In genomic region chr7:129607471-129608120, GRCh38 we compare ENCODE assay signal across 8 cellular contexts. TPM values are rescaled to one million over a fixed set of nuclear protein-coding genes. Genes with fewer than 3 reads are reported as not detected.
DNase-seq lines count a peak whose midpoint lies in the region; ATAC-seq and TF ChIP-seq lines count a peak whose summit lies in the region.

No MANE protein-coding gene starts in this region.

- H3K9me3 ChIP-seq in left ventricle myocardium inferior (replicated peaks), result no peaks in the 10 kb centered on the region

- H3K9me3 Mint-ChIP-seq in activated T-helper 2 cell treated with anti-CD3 and anti-CD28 coated beads, Interferon-gamma antibody, Interleukin-2, Interleukin-4, amounts not matched to agents 10 μg/mL and 5 μg/mL and 100 μg/mL, durations not matched to agents 14 hours and 24 hours and 36 hours, result no peaks in the 10 kb centered on the region

- intact Hi-C loops in left ventricle myocardium inferior (cut with micrococcal nuclease) (no loop called here), Right ventricle myocardium inferior (cut with DNase I) (no loop called here)
- intact Hi-C loops in activated T-helper 2 cell treated with anti-CD3 and anti-CD28 coated beads, Interferon-gamma antibody, Interleukin-2, Interleukin-4, amounts not matched to agents 10 μg/mL and 5 μg/mL and 100 μg/mL, durations not matched to agents 14 hours and 24 hours and 36 hours (cut with micrococcal nuclease), result loop anchor here (2.0 kb wide), 1 partner anchor 105 kb away; the partner anchor contains the start of gene SMKR1

- no peak overlapping the region for H3K4me3 Mint-ChIP-seq in activated T-helper 2 cell treated with anti-CD3 and anti-CD28 coated beads, Interferon-gamma antibody, Interleukin-2, Interleukin-4, amounts not matched to agents 10 μg/mL and 5 μg/mL and 100 μg/mL, durations not matched to agents 14 hours and 24 hours and 36 hours (ENCODE audit: low read depth)

- H3K4me3 ChIP-seq in left ventricle myocardium inferior, result no peak overlapping the region

- peaks cover 27% of the 10 kb centered on the region for H3K4me1 ChIP-seq in left ventricle myocardium inferior

- peak; percentile 43 for TF ChIP-seq CTCF in left ventricle myocardium inferior (IDR thresholded peaks at IDR 0.05; ENCODE audit: borderline replicate concordance)

- ATAC-seq in Right ventricle myocardium inferior, result no peak
- ATAC-seq in GM19455 (IDR thresholded peaks at IDR 0.05; ENCODE audit: unreplicated experiment), result no peak
- ATAC-seq in HG02678 (IDR thresholded peaks at IDR 0.05; ENCODE audit: unreplicated experiment), result no peak

- no peaks in the 10 kb centered on the region for H3K27me3 Mint-ChIP-seq in activated T-helper 2 cell treated with anti-CD3 and anti-CD28 coated beads, Interferon-gamma antibody, Interleukin-2, Interleukin-4, amounts not matched to agents 10 μg/mL and 5 μg/mL and 100 μg/mL, durations not matched to agents 14 hours and 24 hours and 36 hours (ENCODE audit: low read depth)

- H3K36me3 Mint-ChIP-seq in activated T-helper 2 cell treated with anti-CD3 and anti-CD28 coated beads, Interferon-gamma antibody, Interleukin-2, Interleukin-4, amounts not matched to agents 10 μg/mL and 5 μg/mL and 100 μg/mL, durations not matched to agents 14 hours and 24 hours and 36 hours (ENCODE audit: low read depth), result peaks cover 44% of the 10 kb centered on the region

- no peak for DNase-seq in left ventricle myocardium inferior
- no peak for DNase-seq in Right ventricle myocardium inferior (ENCODE audit: missing footprints)
- DNase-seq in NCI-H226, result peak; percentile 25
- DNase-seq in activated T-helper 2 cell treated with anti-CD3 and anti-CD28 coated beads, Interferon-gamma antibody, Interleukin-2, Interleukin-4, amounts not matched to agents 10 μg/mL and 5 μg/mL and 100 μg/mL, durations not matched to agents 14 hours and 24 hours and 36 hours (ENCODE audit: low spot score), result peak; percentile 40
- DNase-seq in iris pigment epithelial cell (ENCODE audit: low read depth), result peak; percentile 41
- no peak for DNase-seq in NCI-H446 (lab: John Stamatoyannopoulos, UW)

- H3K27ac ChIP-seq in left ventricle myocardium inferior (replicated peaks), result no peak overlapping the region

- no peak overlapping the region for H3K27ac Mint-ChIP-seq in activated T-helper 2 cell treated with anti-CD3 and anti-CD28 coated beads, Interferon-gamma antibody, Interleukin-2, Interleukin-4, amounts not matched to agents 10 μg/mL and 5 μg/mL and 100 μg/mL, durations not matched to agents 14 hours and 24 hours and 36 hours

- H3K36me3 ChIP-seq in left ventricle myocardium inferior, result peaks cover 7% of the 10 kb centered on the region

- peaks cover 38% of the 10 kb centered on the region for H3K4me1 Mint-ChIP-seq in activated T-helper 2 cell treated with anti-CD3 and anti-CD28 coated beads, Interferon-gamma antibody, Interleukin-2, Interleukin-4, amounts not matched to agents 10 μg/mL and 5 μg/mL and 100 μg/mL, durations not matched to agents 14 hours and 24 hours and 36 hours (ENCODE audit: low read depth)

- no peaks in the 10 kb centered on the region for H3K27me3 ChIP-seq in left ventricle myocardium inferior (ENCODE audit: low read depth)

RNA-seq across cellular contexts. Expression of gene NRF1, which starts 3.9 kb away (rescaled TPM):
- total RNA-seq in left ventricle myocardium inferior (9.6 TPM), Right ventricle myocardium inferior (7.8 TPM)
- total RNA-seq in activated T-helper 2 cell treated with anti-CD3 and anti-CD28 coated beads, Interferon-gamma antibody, Interleukin-2, Interleukin-4, amounts not matched to agents 10 μg/mL and 5 μg/mL and 100 μg/mL, durations not matched to agents 14 hours and 24 hours and 36 hours, result 22.8 and 25.4 TPM in 2 replicates

Comparison
In these comparisons a context has a peak if more than half of its experiments do, and no peak if none do; other contexts are left out.
1. DNase-seq: peak in NCI-H226 (single experiment), activated T-helper 2 cell treated with anti-CD3 and anti-CD28 coated beads, Interferon-gamma antibody, Interleukin-2, Interleukin-4, amounts not matched to agents 10 μg/mL and 5 μg/mL and 100 μg/mL, durations not matched to agents 14 hours and 24 hours and 36 hours (single experiment) and iris pigment epithelial cell (single experiment); none in left ventricle myocardium inferior (single experiment), Right ventricle myocardium inferior (single experiment) and NCI-H446 (0 of 2).